In the genomic region with DNA sequence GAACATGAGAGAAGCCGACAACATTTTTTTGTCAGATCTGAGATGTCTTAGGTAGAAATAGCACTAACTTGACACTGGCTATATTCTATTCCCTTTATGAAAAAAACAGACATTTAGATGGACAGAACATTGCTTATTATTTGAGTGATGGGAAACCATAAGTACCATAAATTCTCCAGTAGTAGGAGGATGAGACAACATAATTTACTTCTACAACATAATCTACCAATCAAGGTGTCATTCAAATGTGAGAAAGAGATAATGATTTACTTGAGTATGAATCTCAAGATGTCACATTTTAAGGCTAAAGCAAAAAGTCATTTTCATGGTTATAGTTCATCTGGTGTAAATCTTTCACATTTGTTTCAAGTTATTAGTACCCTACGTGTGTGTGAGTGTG, we compare ENCODE assay signal across 26 cellular contexts.
"Had no signal": no experiment of that assay in that cellular context is flagged by ENCODE, and none has a peak within 500 bp of the region (broad histone marks: within the 10 kb centered on the region; RNA-seq: fewer than 3 reads in every experiment).

No MANE protein-coding gene starts in this region.

- H3K27ac ChIP-seq: colonic mucosa, epithelial cell of prostate, esophagus squamous epithelium, gastrocnemius medialis, heart right ventricle, left lung, lower lobe of right lung had no signal

- H3K4me3 ChIP-seq: colonic mucosa, esophagus squamous epithelium, gastrocnemius medialis, heart right ventricle, left lung, lower lobe of right lung, mucosa of descending colon had no signal

- DNase-seq: colonic mucosa; cortex of kidney; effector CD8-positive, alpha-beta T cell; effector memory CD8-positive, alpha-beta T cell; endodermal cell; erythroblast; esophagus squamous epithelium; foreskin fibroblast; foreskin melanocyte; gastrocnemius medialis; glutamatergic neuron; head of caudate nucleus; heart right ventricle; hippocampal formation; left cardiac atrium; left lung; left ventricle myocardium superior; lower lobe of right lung; mesenchymal stem cell; mucosa of descending colon; naive B cell had no signal

- H3K36me3 ChIP-seq: colonic mucosa, esophagus squamous epithelium, gastrocnemius medialis, heart right ventricle, left lung, lower lobe of right lung had no signal

- H3K9me3 ChIP-seq: colonic mucosa, esophagus squamous epithelium, gastrocnemius medialis, heart right ventricle, left lung, lower lobe of right lung, mucosa of descending colon had no signal

- ATAC-seq: effector memory CD8-positive, alpha-beta T cell; esophagus mucosa; gastrocnemius medialis; heart right ventricle; left cardiac atrium; left lung; left ventricle myocardium superior; lower lobe of right lung; mucosa of descending colon had no signal

- FAIRE-seq: endometrium, islet of Langerhans, keratinocyte had no signal

- H3K27me3 ChIP-seq: colonic mucosa, esophagus squamous epithelium, gastrocnemius medialis, left lung had no signal
